ENCODE assay signal across 20 cellular contexts in genomic region chr10:32271617-32272016, GRCh38.
A peak's percentile ranks its signal among the peaks of the same experiment; 100 is the strongest.
DNase-seq lines count a peak whose midpoint lies in the region; ATAC-seq, FAIRE-seq and TF ChIP-seq lines count a peak whose summit lies in the region.
"Had no signal": no experiment of that assay in that cellular context is flagged by ENCODE, and none has a peak within 500 bp of the region (broad histone marks: within the 10 kb centered on the region; RNA-seq: fewer than 3 reads in every experiment).

No MANE protein-coding gene starts in this region.

- TF ChIP-seq CTCF in RWPE2 (IDR thresholded peaks at IDR 0.05; ENCODE audit: poor library complexity, severe bottlenecking): no peak
- TF ChIP-seq CTCF in choroid plexus epithelial cell (conservative IDR thresholded peaks at IDR 0.05; ENCODE audit: low read depth, low read length): no peak
- no peak for TF ChIP-seq CTCF in pancreas (IDR thresholded peaks at IDR 0.05)
- TF ChIP-seq CTCF in right atrium auricular region (IDR thresholded peaks at IDR 0.05): no peak

- ATAC-seq in RWPE2 (ENCODE audit: low read depth): peak; percentile 46; the same call in 1 of the 3 replicates
- ATAC-seq in pancreas: peak; percentile 66 to 92 (median 82)
- ATAC-seq: naive thymus-derived CD4-positive, alpha-beta T cell had no signal

- DNase-seq in GM03348 (ENCODE audit: low spot score) (peak; percentile 32), RWPE2 (ENCODE audit: low spot score) (no peak), choroid plexus epithelial cell (ENCODE audit: low read depth) (peak; percentile 67), pancreas (peak in 2 of 6 donors; percentile 18 to 53), midbrain (lab: John Stamatoyannopoulos, UW) (no peak), NOMO-1 treated with dmso at 0.1 percent for 144 hours (lab: John Stamatoyannopoulos, UW; ENCODE audit: unreplicated experiment) (no peak), right atrium auricular region (ENCODE audit: low spot score) (no peak), NCI-H187 treated with DMSO at 0.1 percent for 48 hours (lab: John Stamatoyannopoulos, UW) (no peak)
- DNase-seq: activated naive CD4-positive, alpha-beta T cell treated with anti-CD3 and anti-CD28 coated beads, Interleukin-2, amount 10 ng/mL, durations not matched to agents 7 days and 5 days; GF-D8; islet precursor cell; KG1; naive thymus-derived CD4-positive, alpha-beta T cell; NCI-H1092; NCI-H69; OCI-M1; small intestine had no signal

- WGBS in pancreas, 2 donors: 45 to 47% methylated on average over 3 of the region's 3 CpGs

- H3K27me3 ChIP-seq in RWPE2 (ENCODE audit: insufficient read depth, poor library complexity, severe bottlenecking): no peaks in the 10 kb centered on the region
- H3K27me3 ChIP-seq in pancreas: no peaks in the 10 kb centered on the region
- no peaks in the 10 kb centered on the region for H3K27me3 ChIP-seq in right atrium auricular region

- H3K4me3 ChIP-seq in RWPE2 (ENCODE audit: severe bottlenecking) (no peak overlapping the region), choroid plexus epithelial cell (ENCODE audit: low read depth, low read length) (no peak overlapping the region), pancreas (no peak overlapping the region), right atrium auricular region (no peak overlapping the region)

- intact Hi-C loops in pancreas (cut with DNase I): no loop called here

- no peaks in the 10 kb centered on the region for H3K4me1 ChIP-seq in RWPE2 (ENCODE audit: insufficient read depth, poor library complexity, severe bottlenecking)
- H3K4me1 ChIP-seq in pancreas: peaks cover 5 to 11% (median 5%) of the 10 kb centered on the region in 3 donors
- H3K4me1 ChIP-seq in right atrium auricular region: no peaks in the 10 kb centered on the region

- H3K9me3 ChIP-seq in RWPE2 (ENCODE audit: severe bottlenecking): no peaks in the 10 kb centered on the region
- no peaks in the 10 kb centered on the region for H3K9me3 ChIP-seq in pancreas
- H3K9me3 ChIP-seq in right atrium auricular region: no peaks in the 10 kb centered on the region

- peaks cover 76% of the 10 kb centered on the region for H3K36me3 ChIP-seq in RWPE2 (ENCODE audit: low read depth)
- peaks cover 11 to 48% (median 17%) of the 10 kb centered on the region in 3 donors for H3K36me3 ChIP-seq in pancreas
- peaks cover 60% of the 10 kb centered on the region for H3K36me3 ChIP-seq in right atrium auricular region

- H3K27ac ChIP-seq in RWPE2 (ENCODE audit: poor library complexity, severe bottlenecking) (no peak overlapping the region), pancreas (no peak overlapping the region), right atrium auricular region (no peak overlapping the region)
- H3K27ac ChIP-seq: C4-2B, parathyroid adenoma had no signal

- no peak for FAIRE-seq in pancreas (lab: Jason Lieb, UNC)
- FAIRE-seq: GM12891, small intestine had no signal

Comparison
In these comparisons a context has a peak if more than half of its experiments do, and no peak if none do; other contexts are left out.
1. DNase-seq: peak in GM03348 (single experiment) and choroid plexus epithelial cell (single experiment); none in RWPE2 (single experiment), midbrain (single experiment), NOMO-1 treated with dmso at 0.1 percent for 144 hours (single experiment), right atrium auricular region (single experiment) and NCI-H187 treated with DMSO at 0.1 percent for 48 hours (single experiment).